ENCODE assay signal across 8 cellular contexts in genomic region chr15:31489801-31490646, GRCh38.
DNase-seq lines count a peak whose midpoint lies in the region; ATAC-seq and TF ChIP-seq lines count a peak whose summit lies in the region.

No MANE protein-coding gene starts in this region.

- H3K4me3 Mint-ChIP-seq in CD4-positive, CD25-positive, alpha-beta regulatory T cell, result no peak overlapping the region

- H3F3A ChIP-seq in OCI-LY1 (ENCODE audit: insufficient read depth, low read length), result no peaks in the 10 kb centered on the region

- no peak overlapping the region for H3K4me3 ChIP-seq in CD4-positive, CD25-positive, alpha-beta regulatory T cell (ENCODE audit: low read depth, low read length)
- H3K4me3 ChIP-seq in OCI-LY1 (ENCODE audit: low read depth, low read length, poor library complexity, severe bottlenecking) (no peak overlapping the region), ascending aorta (no peak overlapping the region), left ventricle myocardium inferior (no peak overlapping the region), retinal pigment epithelial cell (ENCODE audit: low read length) (no peak overlapping the region)

- H3K9me3 ChIP-seq in CD4-positive, CD25-positive, alpha-beta regulatory T cell (ENCODE audit: control insufficient read depth in 2 of 2, low read length in 2 of 2), result peaks cover 7 to 12% of the 10 kb centered on the region in 2 experiments
- H3K9me3 ChIP-seq in OCI-LY1 (ENCODE audit: low read length) (peaks cover 10% of the 10 kb centered on the region), ascending aorta (peaks cover 0 to 9% of the 10 kb centered on the region in 2 donors), left ventricle myocardium inferior (replicated peaks) (peaks cover 26% of the 10 kb centered on the region)

- in situ Hi-C loops in GM13976 (cut with MboI; ENCODE audit: low sequenced_read_pairs, unreplicated experiment), result loop anchor here (5.0 to 10.0 kb wide), 3 partner anchors 53 to 285 kb away; no protein-coding TSS in a partner anchor

- peak overlapping the region; percentile 55 for H3K4me2 ChIP-seq in OCI-LY1 (ENCODE audit: low read length)

- no peaks in the 10 kb centered on the region for H3K79me2 ChIP-seq in OCI-LY1 (ENCODE audit: insufficient read depth, low read length)

- H3K9me3 Mint-ChIP-seq in CD4-positive, CD25-positive, alpha-beta regulatory T cell, result peaks cover 0 to 14% (median 2%) of the 10 kb centered on the region in 7 donors

- no peaks in the 10 kb centered on the region for H4K20me1 ChIP-seq in OCI-LY1 (ENCODE audit: insufficient read depth, low read length)

- peaks cover 34% of the 10 kb centered on the region for H3K27me3 Mint-ChIP-seq in CD4-positive, CD25-positive, alpha-beta regulatory T cell

- H3K4me1 Mint-ChIP-seq in CD4-positive, CD25-positive, alpha-beta regulatory T cell, result peaks cover 6 to 24% (median 16%) of the 10 kb centered on the region in 4 donors

- peak in 1 of 2 donors; percentile 20 for ATAC-seq in CD4-positive, CD25-positive, alpha-beta regulatory T cell (ENCODE audit: low read depth in 2 of 2)
- ATAC-seq in GM18505 (IDR thresholded peaks at IDR 0.05; ENCODE audit: unreplicated experiment) (no peak), GM18502 (IDR thresholded peaks at IDR 0.05; ENCODE audit: poor library complexity, unreplicated experiment) (no peak)

- H3K36me3 Mint-ChIP-seq in CD4-positive, CD25-positive, alpha-beta regulatory T cell, result peaks cover 3% of the 10 kb centered on the region

- intact Hi-C loops in ascending aorta (cut with DNase I), result loop anchor here (1.0 to 5.0 kb wide), 5 partner anchors 51 to 498 kb away; partner anchors contain the start of genes KLF13 and MTMR10
- intact Hi-C loops in left ventricle myocardium inferior (cut with micrococcal nuclease), result loop anchor here (5.0 to 10.0 kb wide), 2 partner anchors 55 to 288 kb away; no protein-coding TSS in a partner anchor

- TF ChIP-seq POLR2A in GM18505 (IDR thresholded peaks at IDR 0.05; ENCODE audit: borderline replicate concordance, extremely low read depth, insufficient read depth, insufficient read length), result no peak

- H3K27ac ChIP-seq in CD4-positive, CD25-positive, alpha-beta regulatory T cell (ENCODE audit: insufficient read depth, low read length, poor library complexity, severe bottlenecking), result no peak overlapping the region
- H3K27ac ChIP-seq in OCI-LY1 (ENCODE audit: low read depth, low read length, poor library complexity, severe bottlenecking), result peak overlapping the region; percentile 30
- peak overlapping the region in 1 of 2 donors; percentile 81 for H3K27ac ChIP-seq in ascending aorta
- peak overlapping the region; percentile 20 for H3K27ac ChIP-seq in left ventricle myocardium inferior (replicated peaks)

- H3K4me1 ChIP-seq in CD4-positive, CD25-positive, alpha-beta regulatory T cell (ENCODE audit: control insufficient read depth, insufficient read depth, low read length, poor library complexity, severe bottlenecking), result peaks cover 18% of the 10 kb centered on the region
- H3K4me1 ChIP-seq in OCI-LY1 (ENCODE audit: insufficient read depth, low read length, severe bottlenecking) (peaks cover 38% of the 10 kb centered on the region), ascending aorta (peaks cover 10 to 23% of the 10 kb centered on the region in 2 donors), left ventricle myocardium inferior (peaks cover 27% of the 10 kb centered on the region)

- H3K36me3 ChIP-seq in CD4-positive, CD25-positive, alpha-beta regulatory T cell (ENCODE audit: control insufficient read depth, insufficient read depth, low read length), result no peaks in the 10 kb centered on the region
- H3K36me3 ChIP-seq in OCI-LY1 (ENCODE audit: insufficient read depth, low read length), result no peaks in the 10 kb centered on the region; the same call in 1 of the 2 replicates
- H3K36me3 ChIP-seq in ascending aorta, result no peaks in the 10 kb centered on the region
- no peaks in the 10 kb centered on the region for H3K36me3 ChIP-seq in left ventricle myocardium inferior

- no peaks in the 10 kb centered on the region for H3K9me2 ChIP-seq in OCI-LY1 (ENCODE audit: low read depth, low read length)

- peak overlapping the region; percentile 21; the same call in 1 of the 2 replicates for H3K9ac ChIP-seq in OCI-LY1 (ENCODE audit: low read length)

- peak; percentile 68 for TF ChIP-seq CTCF in GM13976 (IDR thresholded peaks at IDR 0.05; ENCODE audit: borderline replicate concordance, control extremely low read depth, extremely low read depth, insufficient read depth, missing control alignments)
- TF ChIP-seq CTCF in OCI-LY1 (IDR thresholded peaks at IDR 0.05; ENCODE audit: low read length), result peak; percentile 92
- peak; percentile 70 to 95 (median 89) for TF ChIP-seq CTCF in ascending aorta (IDR thresholded peaks at IDR 0.05)
- TF ChIP-seq CTCF in left ventricle myocardium inferior (IDR thresholded peaks at IDR 0.05; ENCODE audit: borderline replicate concordance), result peak; percentile 93
- TF ChIP-seq CTCF in retinal pigment epithelial cell (conservative IDR thresholded peaks at IDR 0.05; ENCODE audit: low read depth, low read length), result peak; percentile 91

- 0 out of 2 replicates have a peak overlapping the region, but pooled peaks have one; percentile 25 for H2AFZ ChIP-seq in OCI-LY1 (ENCODE audit: low read length)

- no peaks in the 10 kb centered on the region for H3K27me3 ChIP-seq in CD4-positive, CD25-positive, alpha-beta regulatory T cell (ENCODE audit: control insufficient read depth, insufficient read depth, low read length)
- H3K27me3 ChIP-seq in OCI-LY1 (ENCODE audit: insufficient read depth, low read length), result no peaks in the 10 kb centered on the region; the same call in 1 of the 2 replicates
- no peaks in the 10 kb centered on the region for H3K27me3 ChIP-seq in ascending aorta
- H3K27me3 ChIP-seq in left ventricle myocardium inferior (ENCODE audit: low read depth), result no peaks in the 10 kb centered on the region

- no peak overlapping the region for H3K27ac Mint-ChIP-seq in CD4-positive, CD25-positive, alpha-beta regulatory T cell

- DNase-seq in CD4-positive, CD25-positive, alpha-beta regulatory T cell, result peak in 2 of 3 donors; percentile 56 to 67
- peak; percentile 58 for DNase-seq in GM13976 (ENCODE audit: low spot score)
- no peak for DNase-seq in ascending aorta (ENCODE audit: low spot score in 2 of 2)
- no peak for DNase-seq in left ventricle myocardium inferior
- peak; percentile 11 for DNase-seq in retinal pigment epithelial cell (ENCODE audit: low read depth)

Comparison
In these comparisons a context has a peak if more than half of its experiments do, and no peak if none do; other contexts are left out.
1. DNase-seq: peak in CD4-positive, CD25-positive, alpha-beta regulatory T cell (2 of 3), GM13976 (single experiment) and retinal pigment epithelial cell (single experiment); none in ascending aorta (0 of 2) and left ventricle myocardium inferior (single experiment).
2. Peak in every context shown above with its lines, with median percentiles within 50 percentile points of each other: CTCF ChIP-seq.